In genomic region chr3:62088472-62089104, GRCh38 we compare ENCODE assay signal across 19 cellular contexts.
DNase-seq lines count a peak whose midpoint lies in the region; ATAC-seq, FAIRE-seq and TF ChIP-seq lines count a peak whose summit lies in the region.
"Had no signal": no experiment of that assay in that cellular context is flagged by ENCODE, and none has a peak within 500 bp of the region (broad histone marks: within the 10 kb centered on the region; RNA-seq: fewer than 3 reads in every experiment).

No MANE protein-coding gene starts in this region.

- H2BK5ac ChIP-seq in H1 (ENCODE audit: low read depth, low read length), result no peak overlapping the region

- WGBS in H1 (ENCODE audit: extremely low coverage in 1 of 2, insufficient coverage in 1 of 2, insufficient read length in 1 of 2, insufficient replicate concordance in 2 of 2, low coverage in 1 of 2, low lambda C conversion rate in 2 of 2, missing lambda C conversion rate in 1 of 2), 2 experiments, result 93% methylated on average over 4 of the region's 4 CpGs; no CpG with 5 or more reads in 1 of the 2 experiments

- TF ChIP-seq RAD21 in H1 (IDR thresholded peaks at IDR 0.05 in 1 of 2, conservative IDR thresholded peaks at IDR 0.05 in 1 of 2; ENCODE audit: low read depth in 2 of 2, low read length in 2 of 2), result no peak

- no peak overlapping the region for H2BK20ac ChIP-seq in H1 (ENCODE audit: low read length)

- H3K79me1 ChIP-seq in H1 (ENCODE audit: low read depth, low read length), result no peaks in the 10 kb centered on the region; the same call in 1 of the 2 replicates

- no peak overlapping the region for H2AFZ ChIP-seq in H1 (ENCODE audit: low read length)
- no peak overlapping the region for H2AFZ ChIP-seq in parathyroid adenoma
- H2AFZ ChIP-seq: GM23248 had no signal

- H3K56ac ChIP-seq in H1 (replicated peaks; ENCODE audit: insufficient read length, low read depth, low read length), result no peak overlapping the region

- no peak for TF ChIP-seq POLR2A in H1 (IDR thresholded peaks at IDR 0.05; ENCODE audit: control extremely low read depth in 1 of 2, low read depth in 2 of 2, low read length in 2 of 2)

- CTCF ChIA-PET in H1 (lab: Charles Lee; ENCODE audit: partially characterized antibody), result interaction anchor here (1.0 kb wide), 1 partner anchor 100 kb away, joined by 3 read pairs; no protein-coding TSS in a partner anchor

- no peak for FAIRE-seq in H1 (lab: Jason Lieb, UNC)
- FAIRE-seq in GM19239 (lab: Jason Lieb, UNC), result no peak
- FAIRE-seq: A204.1, G401.6, GM12892 had no signal

- no peak overlapping the region for H3K4ac ChIP-seq in H1 (replicated peaks; ENCODE audit: insufficient read length, low read depth, low read length)

- no peak for DNase-seq in cardiac muscle cell (ENCODE audit: low read depth in 1 of 2, low spot score in 1 of 2)
- DNase-seq in left cardiac atrium, result no peak
- DNase-seq in H1 (ENCODE audit: low read depth in 1 of 2, low spot score in 2 of 2), result no peak
- no peak for DNase-seq in GM19239 (ENCODE audit: insufficient read length, low spot score)
- DNase-seq: CD4-positive, CD25-positive, alpha-beta regulatory T cell; CD8-positive, alpha-beta T cell; DMS153; DND-41; GM23248; H9 had no signal

- H3K23me2 ChIP-seq in H1 (ENCODE audit: low read depth, low read length), result no peaks in the 10 kb centered on the region

- intact Hi-C loops in left cardiac atrium (cut with DNase I), result no loop called here

- no peak overlapping the region for H2AK5ac ChIP-seq in H1 (ENCODE audit: low read depth, low read length)

- H3K4me2 ChIP-seq in H1 (ENCODE audit: insufficient read depth in 1 of 2, low read depth in 2 of 2, low read length in 2 of 2), result no peak overlapping the region
- H3K4me2 ChIP-seq in parathyroid adenoma (ENCODE audit: low read length), result peak overlapping the region; percentile 4
- H3K4me2 ChIP-seq: BLaER1 had no signal

- H3K27me3 ChIP-seq in cardiac muscle cell (no peaks in the 10 kb centered on the region), H1 (replicated peaks in 1 of 4; ENCODE audit: control insufficient read depth in 3 of 4, extremely low read depth in 1 of 4, insufficient read depth in 3 of 4, low read length in 3 of 4) (no peaks in the 10 kb centered on the region), parathyroid adenoma (ENCODE audit: control insufficient read depth, insufficient read depth, low read length) (no peaks in the 10 kb centered on the region)
- H3K27me3 ChIP-seq: BLaER1 had no signal

- H4K5ac ChIP-seq in H1 (ENCODE audit: insufficient read length, low read depth, low read length), result no peak overlapping the region

- H3K18ac ChIP-seq in H1 (ENCODE audit: extremely low read depth, low read length), result no peak overlapping the region

- no peak for TF ChIP-seq EP300 in H1 (IDR thresholded peaks at IDR 0.05; ENCODE audit: borderline replicate concordance in 1 of 2, low read depth in 2 of 2, low read length in 2 of 2)

- H3K23ac ChIP-seq in H1 (ENCODE audit: insufficient read length), result no peak overlapping the region

- H3K79me2 ChIP-seq in H1 (ENCODE audit: control insufficient read depth in 1 of 2, insufficient read depth in 2 of 2, low read length in 2 of 2), result no peaks in the 10 kb centered on the region; a peak in 1 of 4 replicates
- H3K79me2 ChIP-seq in parathyroid adenoma, result peaks cover 21% of the 10 kb centered on the region

- no peak for TF ChIP-seq CTCF in cardiac muscle cell (IDR thresholded peaks at IDR 0.05; ENCODE audit: low read depth, low read length)
- no peak for TF ChIP-seq CTCF in H1 (IDR thresholded peaks at IDR 0.05; ENCODE audit: control extremely low read depth in 1 of 3, insufficient read depth in 1 of 3, low read depth in 1 of 3, low read length in 3 of 3)
- no peak for TF ChIP-seq CTCF in parathyroid adenoma (IDR thresholded peaks at IDR 0.05)

- H3K27ac ChIP-seq in cardiac muscle cell, result peak overlapping the region; percentile 16
- no peak overlapping the region for H3K27ac ChIP-seq in H1 (ENCODE audit: low read depth, low read length)
- no peak overlapping the region for H3K27ac ChIP-seq in parathyroid adenoma
- H3K27ac ChIP-seq: 22Rv1, BLaER1, C4-2B, GM23248 had no signal

- H3K9me3 ChIP-seq in cardiac muscle cell (ENCODE audit: low read depth) (no peaks in the 10 kb centered on the region), H1 (ENCODE audit: insufficient read depth in 2 of 2, low read depth in 1 of 2, low read length in 1 of 2) (no peaks in the 10 kb centered on the region), parathyroid adenoma (ENCODE audit: control insufficient read depth, low read length) (no peaks in the 10 kb centered on the region)
- H3K9me3 ChIP-seq: BLaER1 had no signal

- H3K4me3 ChIP-seq in cardiac muscle cell, result no peak overlapping the region
- H3K4me3 ChIP-seq in H1 (ENCODE audit: extremely low read depth in 1 of 4, insufficient read depth in 2 of 4, low read depth in 3 of 4, low read length in 4 of 4), result no peak overlapping the region
- H3K4me3 ChIP-seq in parathyroid adenoma (ENCODE audit: low read depth, low read length), result no peak overlapping the region
- H3K4me3 ChIP-seq: BLaER1, GM23248 had no signal

- H3K9ac ChIP-seq in H1 (replicated peaks in 1 of 4; ENCODE audit: extremely low read depth in 1 of 4, low read depth in 3 of 4, low read length in 3 of 4) (no peak overlapping the region), parathyroid adenoma (no peak overlapping the region)
- H3K9ac ChIP-seq: BLaER1, GM23248 had no signal

- no peak overlapping the region for H2BK15ac ChIP-seq in H1 (ENCODE audit: low read length)

- POLR2A ChIA-PET in H1 (lab: Charles Lee; ENCODE audit: partially characterized antibody), result no interaction called here

- H3K4me1 ChIP-seq in cardiac muscle cell (ENCODE audit: low read depth) (peaks cover 19% of the 10 kb centered on the region), H1 (replicated peaks in 1 of 4; ENCODE audit: control insufficient read depth in 3 of 4, insufficient read depth in 4 of 4, low read length in 3 of 4) (peaks cover 0 to 2% (median 0%) of the 10 kb centered on the region in 4 experiments; a peak in 2 of 7 replicates), parathyroid adenoma (peaks cover 16% of the 10 kb centered on the region)
- H3K4me1 ChIP-seq: BLaER1 had no signal

- no peaks in the 10 kb centered on the region for H3K36me3 ChIP-seq in cardiac muscle cell
- no peaks in the 10 kb centered on the region for H3K36me3 ChIP-seq in H1 (ENCODE audit: control insufficient read depth in 2 of 4, insufficient read depth in 4 of 4, low read length in 3 of 4)
- no peaks in the 10 kb centered on the region for H3K36me3 ChIP-seq in parathyroid adenoma (ENCODE audit: control insufficient read depth, insufficient read depth, low read length)
- H3K36me3 ChIP-seq: BLaER1 had no signal

- no peak overlapping the region for H4K8ac ChIP-seq in H1 (ENCODE audit: extremely low read depth, insufficient read depth, low read length)

- no peaks in the 10 kb centered on the region for H4K20me1 ChIP-seq in H1 (replicated peaks in 1 of 2; ENCODE audit: control insufficient read depth in 1 of 2, insufficient read depth in 2 of 2, low read length in 2 of 2)
- H4K20me1 ChIP-seq: BLaER1 had no signal

- no peak for ATAC-seq in left cardiac atrium
- ATAC-seq in GM21786 (IDR thresholded peaks at IDR 0.05; ENCODE audit: unreplicated experiment), result no peak
- ATAC-seq: CD8-positive, alpha-beta T cell; HCT116 had no signal

- no peak overlapping the region for H4K91ac ChIP-seq in H1 (replicated peaks; ENCODE audit: insufficient read length, low read length)

- H2BK120ac ChIP-seq in H1 (replicated peaks; ENCODE audit: low read depth, low read length), result no peak overlapping the region

- no peak overlapping the region for H3K14ac ChIP-seq in H1 (ENCODE audit: insufficient read length)

- H2BK12ac ChIP-seq in H1 (ENCODE audit: low read depth, low read length), result no peak overlapping the region

TF ChIP-seq in H1, 55 proteins besides CTCF, POLR2A, EP300 and RAD21:
- peak; percentile 50; the same call in 1 of the 2 replicates for TF ChIP-seq CEBPB (IDR thresholded peaks at IDR 0.05; ENCODE audit: low read depth, low read length)
- no peak for TF ChIP-seq POLR2AphosphoS5 (IDR thresholded peaks at IDR 0.05; ENCODE audit: low read depth, low read length)
